ENCODE assay signal across 8 cellular contexts in genomic region chr12:74537707-74538385, GRCh38. TPM values are rescaled to one million over a fixed set of nuclear protein-coding genes. Genes with fewer than 3 reads are reported as not detected.
DNase-seq lines count a peak whose midpoint lies in the region; ATAC-seq and TF ChIP-seq lines count a peak whose summit lies in the region.

ATXN7L3B (plus strand) TSS chr12:74537835; CDS start chr12:74538113, 278 bp downstream.

- DNase-seq in DMS53 (lab: John Stamatoyannopoulos, UW) (peak; percentile 99), KBM-7 (peak; percentile 95)
- DNase-seq in activated T-cell treated with anti-CD3 and anti-CD28 coated beads, Interleukin-2, amount 50 U/mL, for 4 hours: peak; percentile 92
- DNase-seq in stimulated activated CD8-positive, alpha-beta memory T cell treated with anti-CD3 and anti-CD28 coated beads, Interleukin-7, amount 100 ng/mL, for 4 hours (ENCODE audit: low read depth in 2 of 2): peak; percentile 89 to 92

- in situ Hi-C loops in KBM-7 (cut with MboI; ENCODE audit: low pct_unique_long_range_greater_than_20kb, low sequenced_read_pairs): no loop called here

- ATAC-seq in GM21717 (IDR thresholded peaks at IDR 0.05; ENCODE audit: unreplicated experiment) (peak; percentile 97), esophagus mucosa (peak; percentile 100)
- ATAC-seq in activated T-cell treated with anti-CD3 and anti-CD28 coated beads, Interleukin-2, amount 50 U/mL, for 4 hours: peak; percentile 98

- peaks cover 25 to 32% of the 10 kb centered on the region in 2 donors for H3K4me1 ChIP-seq in muscle layer of duodenum (ENCODE audit: control insufficient read depth in 1 of 2, insufficient read depth in 2 of 2, low read length in 2 of 2)

- peak within 1 kb of the TSS; percentile 93 to 97 for H3K4me3 ChIP-seq in muscle layer of duodenum (ENCODE audit: low read depth in 1 of 2, low read length in 2 of 2)

- no peaks in the 10 kb centered on the region for H3K9me3 ChIP-seq in muscle layer of duodenum (ENCODE audit: control insufficient read depth in 1 of 2, low read length in 2 of 2)

- H3K9me3 Mint-ChIP-seq in activated T-cell treated with anti-CD3 and anti-CD28 coated beads, Interleukin-2, amount 50 U/mL, for 4 hours: no peaks in the 10 kb centered on the region

- peaks cover 53% of the 10 kb centered on the region for H3K4me1 Mint-ChIP-seq in activated T-cell treated with anti-CD3 and anti-CD28 coated beads, Interleukin-2, amount 50 U/mL, for 4 hours (ENCODE audit: low read depth)

- no peaks in the 10 kb centered on the region for H3K27me3 Mint-ChIP-seq in activated T-cell treated with anti-CD3 and anti-CD28 coated beads, Interleukin-2, amount 50 U/mL, for 4 hours (ENCODE audit: low read depth)

- H3K36me3 Mint-ChIP-seq in activated T-cell treated with anti-CD3 and anti-CD28 coated beads, Interleukin-2, amount 50 U/mL, for 4 hours (ENCODE audit: insufficient read depth): peaks cover 41% of the 10 kb centered on the region

- no peaks in the 10 kb centered on the region for H3K27me3 ChIP-seq in muscle layer of duodenum (ENCODE audit: low read depth, low read length)

- H3K4me3 Mint-ChIP-seq in activated T-cell treated with anti-CD3 and anti-CD28 coated beads, Interleukin-2, amount 50 U/mL, for 4 hours: peak within 1 kb of the TSS; percentile 91

- peak within 1 kb of the TSS; percentile 98 for H3K27ac ChIP-seq in muscle layer of duodenum (ENCODE audit: low read length)

- H3K36me3 ChIP-seq in muscle layer of duodenum (ENCODE audit: control insufficient read depth in 1 of 2, insufficient read depth in 2 of 2, low read length in 2 of 2): peaks cover 4 to 13% of the 10 kb centered on the region in 2 donors

TF ChIP-seq in PFSK-1, 5 proteins besides CTCF, POLR2A, EP300 and RAD21:
- TF ChIP-seq REST (IDR thresholded peaks at IDR 0.05; ENCODE audit: insufficient read depth in 1 of 2, low read depth in 2 of 2, low read length in 2 of 2) (no peak), SIN3A (IDR thresholded peaks at IDR 0.05; ENCODE audit: borderline replicate concordance, insufficient read depth, low read length) (no peak; the same call in 1 of the 2 replicates), POLR2AphosphoS5 (IDR thresholded peaks at IDR 0.05; ENCODE audit: low read depth, low read length) (peak; percentile 83; the same call in 1 of the 2 replicates), TAF1 (IDR thresholded peaks at IDR 0.05; ENCODE audit: borderline replicate concordance, insufficient read depth, low read length) (peak; percentile 82), FOXP2 (optimal IDR thresholded peaks at IDR 0.05; ENCODE audit: borderline replicate concordance, extremely low read depth, extremely low read length, insufficient read depth) (no peak)

RNA-seq across cellular contexts. Expression of gene ATXN7L3B, which starts in this region (rescaled TPM):
- 9.9 TPM for polyA plus RNA-seq in PFSK-1 (2012; ENCODE audit: insufficient read length, low read depth)
- total RNA-seq in activated T-cell treated with anti-CD3 and anti-CD28 coated beads, Interleukin-2, amount 50 U/mL, for 4 hours: 10 to 100 TPM; 20.0 to 21.0 (median 20.7) TPM
- total RNA-seq in esophagus mucosa: 14.3 TPM

Comparison
In these comparisons a context has a peak if more than half of its experiments do, and no peak if none do; other contexts are left out.
1. Peak in every context shown above with its lines: DNase-seq, ATAC-seq, H3K4me3 ChIP-seq and H3K27ac ChIP-seq.